In the genomic region with DNA sequence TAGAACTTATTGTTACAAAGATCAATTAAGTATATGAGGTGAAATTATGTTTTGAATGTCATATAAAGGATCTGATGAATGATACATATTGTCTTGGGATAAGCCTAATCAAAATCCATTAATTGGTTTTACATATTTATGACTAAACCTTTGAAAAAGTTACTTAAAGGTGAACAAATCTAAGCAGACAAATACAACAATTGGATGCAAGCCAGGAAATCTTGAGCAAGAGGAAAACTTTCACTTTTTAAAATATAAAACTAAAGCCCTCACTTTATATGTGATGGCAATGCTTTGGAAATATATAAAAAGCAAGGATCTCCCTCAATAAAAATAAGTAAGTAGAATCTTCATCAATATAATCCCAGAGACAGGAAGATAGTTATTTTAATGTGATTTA, we compare ENCODE assay signal across 24 cellular contexts.
DNase-seq lines count a peak whose midpoint lies in the region; ATAC-seq and TF ChIP-seq lines count a peak whose summit lies in the region.
"Had no signal": no experiment of that assay in that cellular context is flagged by ENCODE, and none has a peak within 500 bp of the region (broad histone marks: within the 10 kb centered on the region; RNA-seq: fewer than 3 reads in every experiment).

No MANE protein-coding gene starts in this region.

- no peak for TF ChIP-seq CTCF in GM23338 (conservative IDR thresholded peaks at IDR 0.05; ENCODE audit: low read depth in 2 of 2)
- no peak for TF ChIP-seq CTCF in chondrocyte (IDR thresholded peaks at IDR 0.05)
- TF ChIP-seq CTCF in epithelial cell of esophagus (IDR thresholded peaks at IDR 0.05; ENCODE audit: insufficient read depth, low read depth, low read length, missing control alignments) = no peak
- TF ChIP-seq CTCF in PC-9 (conservative IDR thresholded peaks at IDR 0.05) = no peak

- CTCF ChIA-PET in PC-9 (lab: Charles Lee) = no interaction called here

- no peak overlapping the region for H3K27ac ChIP-seq in GM23338 (ENCODE audit: low read depth)
- H3K27ac ChIP-seq in PC-9 = no peak overlapping the region
- H3K27ac ChIP-seq: RWPE1, SK-N-MC had no signal

- H3K27ac Mint-ChIP-seq in GM23338 (peak overlapping the region; percentile 12; the same call in 1 of the 2 replicates), chondrocyte (ENCODE audit: unreplicated experiment) (peak overlapping the region; percentile 10)
- H3K27ac Mint-ChIP-seq: HFFc6 had no signal

- H3K9me3 Mint-ChIP-seq in GM23338 (no peaks in the 10 kb centered on the region), chondrocyte (ENCODE audit: low read depth) (peaks cover 6% of the 10 kb centered on the region)

- H3K79me2 ChIP-seq in GM23338 (replicated peaks; ENCODE audit: insufficient read depth) (no peaks in the 10 kb centered on the region), PC-9 (ENCODE audit: low read depth) (no peaks in the 10 kb centered on the region)

- H3K9me2 ChIP-seq in GM23338 (ENCODE audit: insufficient read depth) (no peaks in the 10 kb centered on the region), PC-9 (ENCODE audit: insufficient read depth) (no peaks in the 10 kb centered on the region)

- H3K4me3 Mint-ChIP-seq in GM23338 (no peak overlapping the region), chondrocyte (ENCODE audit: unreplicated experiment) (no peak overlapping the region)
- H3K4me3 Mint-ChIP-seq: HFFc6 had no signal

- H3K4me1 ChIP-seq in GM23338 (ENCODE audit: insufficient read depth) = peaks cover 10% of the 10 kb centered on the region; the same call in 1 of the 2 replicates
- H3K4me1 ChIP-seq in PC-9 (replicated peaks; ENCODE audit: insufficient read depth) = peaks cover 4% of the 10 kb centered on the region; the same call in 1 of the 2 replicates
- H3K4me1 ChIP-seq: HAP-1 had no signal

- DNase-seq in GM23338 (ENCODE audit: low spot score) (no peak), chondrocyte (ENCODE audit: low spot score) (no peak), epithelial cell of esophagus (ENCODE audit: low read depth) (peak; percentile 16), iris pigment epithelial cell (ENCODE audit: low read depth) (peak; percentile 63), putamen (ENCODE audit: low spot score) (no peak), PC-9 (no peak)
- DNase-seq: 8988T, Calu3, DMS79 treated with DMSO at 0.1 percent for 48 hours, GF-D8, GOT3, HFFc6, KG1, MM.1S, NCI-H2029, NCI-H446, NCI-H526, SHP77 treated with DMSO at 0.1 percent for 48 hours had no signal

- H3F3A ChIP-seq in GM23338 (replicated peaks; ENCODE audit: low read depth) (no peaks in the 10 kb centered on the region), PC-9 (ENCODE audit: insufficient read depth, low read depth) (no peaks in the 10 kb centered on the region)

- intact Hi-C loops in PC-9 (cut with micrococcal nuclease; ENCODE audit: unreplicated experiment) = no loop called here

- H3K4me1 Mint-ChIP-seq in GM23338 (peaks cover 12% of the 10 kb centered on the region), chondrocyte (ENCODE audit: low read depth) (peaks cover 66% of the 10 kb centered on the region)

- H3K4me2 ChIP-seq in GM23338 (no peak overlapping the region), PC-9 (no peak overlapping the region)

- H3K27me3 ChIP-seq in GM23338 (ENCODE audit: insufficient read depth) (no peaks in the 10 kb centered on the region), PC-9 (ENCODE audit: insufficient read depth, low read depth) (no peaks in the 10 kb centered on the region)

- H3K27me3 Mint-ChIP-seq in GM23338 (ENCODE audit: insufficient read depth, low read depth, poor library complexity) (no peaks in the 10 kb centered on the region), chondrocyte (ENCODE audit: low read depth) (no peaks in the 10 kb centered on the region)

- H4K20me1 ChIP-seq in GM23338 (replicated peaks; ENCODE audit: insufficient read depth) = no peaks in the 10 kb centered on the region
- no peaks in the 10 kb centered on the region for H4K20me1 ChIP-seq in PC-9 (ENCODE audit: insufficient read depth)

- H3K36me3 Mint-ChIP-seq in GM23338 (ENCODE audit: low read depth) (no peaks in the 10 kb centered on the region), chondrocyte (ENCODE audit: low read depth) (peaks cover 2% of the 10 kb centered on the region)

- H2AFZ ChIP-seq in GM23338 = no peak overlapping the region
- H2AFZ ChIP-seq in PC-9 = no peak overlapping the region

- POLR2A ChIA-PET in PC-9 (lab: Charles Lee; ENCODE audit: unreplicated experiment) = interaction anchor here (0.7 kb wide), 1 partner anchor 85 kb away, joined by 3 read pairs; no protein-coding TSS in a partner anchor

- BruUV-seq in PC-9 (replicated peaks; lab: Mats Ljungman, UMichigan) = no TSS peak

- no peak overlapping the region for H3K4me3 ChIP-seq in GM23338
- H3K4me3 ChIP-seq in epithelial cell of esophagus (ENCODE audit: low read length) = no peak overlapping the region
- H3K4me3 ChIP-seq in PC-9 = no peak overlapping the region
- H3K4me3 ChIP-seq: HAP-1, SK-N-MC had no signal

- H3K36me3 ChIP-seq in GM23338 (ENCODE audit: insufficient read depth) = no peaks in the 10 kb centered on the region
- no peaks in the 10 kb centered on the region for H3K36me3 ChIP-seq in PC-9 (ENCODE audit: low read depth)
- H3K36me3 ChIP-seq: HAP-1 had no signal

- no peaks in the 10 kb centered on the region for H3K9me3 ChIP-seq in PC-9 (ENCODE audit: insufficient read depth, low read depth)
- H3K9me3 ChIP-seq: HAP-1 had no signal

- ATAC-seq in GM23338 = no peak
- no peak for ATAC-seq in GM21786 (IDR thresholded peaks at IDR 0.05; ENCODE audit: unreplicated experiment)
- ATAC-seq in HG03565 (IDR thresholded peaks at IDR 0.05; ENCODE audit: unreplicated experiment) = no peak
- ATAC-seq: Panc1 had no signal

TF ChIP-seq in GM23338, 12 proteins besides CTCF, POLR2A, EP300 and RAD21:
- TF ChIP-seq ZNF114 (CRISPR knock-in tag; IDR thresholded peaks at IDR 0.05) = no peak
- TF ChIP-seq, protein P1, sequence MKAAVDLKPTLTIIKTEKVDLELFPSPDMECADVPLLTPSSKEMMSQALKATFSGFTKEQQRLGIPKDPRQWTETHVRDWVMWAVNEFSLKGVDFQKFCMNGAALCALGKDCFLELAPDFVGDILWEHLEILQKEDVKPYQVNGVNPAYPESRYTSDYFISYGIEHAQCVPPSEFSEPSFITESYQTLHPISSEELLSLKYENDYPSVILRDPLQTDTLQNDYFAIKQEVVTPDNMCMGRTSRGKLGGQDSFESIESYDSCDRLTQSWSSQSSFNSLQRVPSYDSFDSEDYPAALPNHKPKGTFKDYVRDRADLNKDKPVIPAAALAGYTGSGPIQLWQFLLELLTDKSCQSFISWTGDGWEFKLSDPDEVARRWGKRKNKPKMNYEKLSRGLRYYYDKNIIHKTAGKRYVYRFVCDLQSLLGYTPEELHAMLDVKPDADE (IDR thresholded peaks at IDR 0.05) = no peak
- TF ChIP-seq STAT1 (IDR thresholded peaks at IDR 0.05; ENCODE audit: unreplicated experiment) = no peak
- no peak for TF ChIP-seq JUNB (IDR thresholded peaks at IDR 0.05; ENCODE audit: unreplicated experiment)
- TF ChIP-seq ZNF331 (CRISPR knock-in tag; IDR thresholded peaks at IDR 0.05; ENCODE audit: low read depth) = no peak
- TF ChIP-seq, protein P2, sequence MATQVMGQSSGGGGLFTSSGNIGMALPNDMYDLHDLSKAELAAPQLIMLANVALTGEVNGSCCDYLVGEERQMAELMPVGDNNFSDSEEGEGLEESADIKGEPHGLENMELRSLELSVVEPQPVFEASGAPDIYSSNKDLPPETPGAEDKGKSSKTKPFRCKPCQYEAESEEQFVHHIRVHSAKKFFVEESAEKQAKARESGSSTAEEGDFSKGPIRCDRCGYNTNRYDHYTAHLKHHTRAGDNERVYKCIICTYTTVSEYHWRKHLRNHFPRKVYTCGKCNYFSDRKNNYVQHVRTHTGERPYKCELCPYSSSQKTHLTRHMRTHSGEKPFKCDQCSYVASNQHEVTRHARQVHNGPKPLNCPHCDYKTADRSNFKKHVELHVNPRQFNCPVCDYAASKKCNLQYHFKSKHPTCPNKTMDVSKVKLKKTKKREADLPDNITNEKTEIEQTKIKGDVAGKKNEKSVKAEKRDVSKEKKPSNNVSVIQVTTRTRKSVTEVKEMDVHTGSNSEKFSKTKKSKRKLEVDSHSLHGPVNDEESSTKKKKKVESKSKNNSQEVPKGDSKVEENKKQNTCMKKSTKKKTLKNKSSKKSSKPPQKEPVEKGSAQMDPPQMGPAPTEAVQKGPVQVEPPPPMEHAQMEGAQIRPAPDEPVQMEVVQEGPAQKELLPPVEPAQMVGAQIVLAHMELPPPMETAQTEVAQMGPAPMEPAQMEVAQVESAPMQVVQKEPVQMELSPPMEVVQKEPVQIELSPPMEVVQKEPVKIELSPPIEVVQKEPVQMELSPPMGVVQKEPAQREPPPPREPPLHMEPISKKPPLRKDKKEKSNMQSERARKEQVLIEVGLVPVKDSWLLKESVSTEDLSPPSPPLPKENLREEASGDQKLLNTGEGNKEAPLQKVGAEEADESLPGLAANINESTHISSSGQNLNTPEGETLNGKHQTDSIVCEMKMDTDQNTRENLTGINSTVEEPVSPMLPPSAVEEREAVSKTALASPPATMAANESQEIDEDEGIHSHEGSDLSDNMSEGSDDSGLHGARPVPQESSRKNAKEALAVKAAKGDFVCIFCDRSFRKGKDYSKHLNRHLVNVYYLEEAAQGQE (IDR thresholded peaks at IDR 0.05; ENCODE audit: unreplicated experiment) = no peak

Comparison
In these comparisons a context has a peak if more than half of its experiments do, and no peak if none do; other contexts are left out.
1. DNase-seq: peak in epithelial cell of esophagus (single experiment) and iris pigment epithelial cell (single experiment); none in GM23338 (single experiment), chondrocyte (single experiment), putamen (single experiment) and PC-9 (0 of 2).